ENCODE assay signal across 14 cellular contexts in the genomic region with DNA sequence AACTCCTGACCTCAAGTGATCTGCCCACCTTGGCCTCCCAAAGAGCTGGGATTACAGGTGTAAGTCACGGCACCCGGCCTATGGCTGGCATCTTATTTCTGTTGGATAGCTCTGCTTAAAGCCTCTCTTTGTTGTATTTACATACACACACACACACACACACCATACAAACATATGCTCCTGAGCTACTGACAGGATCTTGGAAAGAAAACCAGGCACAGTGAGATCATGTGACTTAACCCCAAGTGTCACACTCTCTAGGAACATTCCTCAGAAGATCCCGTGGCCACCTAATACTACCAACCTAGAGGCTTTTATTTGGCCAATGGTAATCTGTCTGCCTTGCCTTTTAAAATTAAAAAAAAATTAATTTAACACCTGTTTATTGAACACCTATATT.
"Had no signal": no experiment of that assay in that cellular context is flagged by ENCODE, and none has a peak within 500 bp of the region (broad histone marks: within the 10 kb centered on the region; RNA-seq: fewer than 3 reads in every experiment).

No MANE protein-coding gene starts in this region.

- H3K4me3 ChIP-seq: ascending aorta, coronary artery, SJCRH30, tibial nerve had no signal

- H3K36me3 Mint-ChIP-seq: stimulated activated effector memory CD8-positive, alpha-beta T cell treated with anti-CD3 and anti-CD28 coated beads, Interleukin-12 subunit alpha, Interleukin-12 subunit beta, amount 100 ng/mL, for 72 hours had no signal

- H3K9me3 Mint-ChIP-seq: activated T-cell treated with anti-CD3 and anti-CD28 coated beads, Interleukin-2, amount 50 U/mL, for 72 hours; stimulated activated effector memory CD8-positive, alpha-beta T cell treated with anti-CD3 and anti-CD28 coated beads, Interleukin-12 subunit alpha, Interleukin-12 subunit beta, amount 100 ng/mL, for 72 hours; T-helper 2 cell treated with Interferon-gamma antibody and Interleukin-4, amounts not matched to agents 5 μg/mL and 100 μg/mL, for 36 hours had no signal

- H3K27ac ChIP-seq: SJCRH30 had no signal

- H3K36me3 ChIP-seq: ascending aorta, SJCRH30, tibial nerve had no signal

- H3K27ac Mint-ChIP-seq: activated T-cell treated with anti-CD3 and anti-CD28 coated beads, Interleukin-2, amount 50 U/mL, for 72 hours; stimulated activated effector memory CD8-positive, alpha-beta T cell treated with anti-CD3 and anti-CD28 coated beads, Interleukin-12 subunit alpha, Interleukin-12 subunit beta, amount 100 ng/mL, for 72 hours; T-helper 2 cell treated with Interferon-gamma antibody and Interleukin-4, amounts not matched to agents 5 μg/mL and 100 μg/mL, for 36 hours had no signal

- H3K27me3 ChIP-seq: ascending aorta, SJCRH30, tibial nerve had no signal

- DNase-seq: activated naive CD4-positive, alpha-beta T cell; activated T-cell treated with anti-CD3 and anti-CD28 coated beads, Interleukin-2, amount 50 U/mL, for 72 hours; caudate nucleus; effector CD4-positive, alpha-beta T cell; hypothalamus; mesendoderm; SJCRH30; SW 1271 had no signal

- ATAC-seq: activated CD4-positive, CD25-positive, alpha-beta regulatory T cell treated with anti-CD3 and anti-CD28 coated beads, Interleukin-2, amount 50 U/mL, for 24 hours; activated T-cell treated with anti-CD3 and anti-CD28 coated beads, Interleukin-2, amount 50 U/mL, for 72 hours; stimulated activated effector memory CD8-positive, alpha-beta T cell treated with anti-CD3 and anti-CD28 coated beads, Interleukin-12 subunit alpha, Interleukin-12 subunit beta, amount 100 ng/mL, for 72 hours had no signal

- H3K4me3 Mint-ChIP-seq: activated T-cell treated with anti-CD3 and anti-CD28 coated beads, Interleukin-2, amount 50 U/mL, for 72 hours; stimulated activated effector memory CD8-positive, alpha-beta T cell treated with anti-CD3 and anti-CD28 coated beads, Interleukin-12 subunit alpha, Interleukin-12 subunit beta, amount 100 ng/mL, for 72 hours; T-helper 2 cell treated with Interferon-gamma antibody and Interleukin-4, amounts not matched to agents 5 μg/mL and 100 μg/mL, for 36 hours had no signal

- H3K9me3 ChIP-seq: ascending aorta, SJCRH30, tibial nerve had no signal
